ENCODE assay signal across 11 cellular contexts in genomic region chr19:58395220-58395978, GRCh38. TPM values are rescaled to one million over a fixed set of nuclear protein-coding genes. Genes with fewer than 3 reads are reported as not detected.
DNase-seq lines count a peak whose midpoint lies in the region; ATAC-seq and TF ChIP-seq lines count a peak whose summit lies in the region.
"Had no signal": no experiment of that assay in that cellular context is flagged by ENCODE, and none has a peak within 500 bp of the region (broad histone marks: within the 10 kb centered on the region; RNA-seq: fewer than 3 reads in every experiment).

Gene RNF225 (plus strand): TSS chr19:58395656. CDS start chr19:58396090, 434 bp downstream.

- no peak within 1 kb of the TSS for H3K27ac Mint-ChIP-seq in activated CD8-positive, alpha-beta T cell treated with anti-CD3 and anti-CD28 coated beads, Interleukin-2, amount 10 ng/mL, durations not matched to agents 7 days and 5 days

- TF ChIP-seq CTCF in vagina (IDR thresholded peaks at IDR 0.05) (no peak), ascending aorta (IDR thresholded peaks at IDR 0.05) (no peak)

- peak within 1 kb of the TSS; percentile 57 for H3K27ac ChIP-seq in vagina
- H3K27ac ChIP-seq in ascending aorta: no peak within 1 kb of the TSS

- H3K27me3 ChIP-seq in vagina (no peaks in the 10 kb centered on the region), ascending aorta (no peaks in the 10 kb centered on the region)

- peak; percentile 12 for ATAC-seq in activated CD8-positive, alpha-beta T cell treated with anti-CD3 and anti-CD28 coated beads, Interleukin-2, amount 10 ng/mL, durations not matched to agents 7 days and 5 days

- H3K36me3 ChIP-seq in vagina: peaks cover 3 to 43% of the 10 kb centered on the region in 2 donors
- peaks cover 27 to 46% of the 10 kb centered on the region in 2 donors for H3K36me3 ChIP-seq in ascending aorta

- no peaks in the 10 kb centered on the region for H3K9me3 ChIP-seq in vagina
- H3K9me3 ChIP-seq in ascending aorta: no peaks in the 10 kb centered on the region

- intact Hi-C loops in vagina (cut with DNase I): no loop called here
- intact Hi-C loops in ascending aorta (cut with DNase I): no loop called here

- POLR2A ChIA-PET in activated CD8-positive, alpha-beta T cell treated with anti-CD3 and anti-CD28 coated beads, Interleukin-2, amount 10 ng/mL, durations not matched to agents 7 days and 5 days (lab: Charles Lee): interaction anchor here (0.8 kb wide), 1 partner anchor 32 kb away, joined by 3 read pairs; no protein-coding TSS in a partner anchor

- CTCF ChIA-PET in activated CD8-positive, alpha-beta T cell treated with anti-CD3 and anti-CD28 coated beads, Interleukin-2, amount 10 ng/mL, durations not matched to agents 7 days and 5 days (lab: Charles Lee): no interaction called here

- H3K4me3 Mint-ChIP-seq in activated CD8-positive, alpha-beta T cell treated with anti-CD3 and anti-CD28 coated beads, Interleukin-2, amount 10 ng/mL, durations not matched to agents 7 days and 5 days: no peak within 1 kb of the TSS

- no peaks in the 10 kb centered on the region for H3K27me3 Mint-ChIP-seq in activated CD8-positive, alpha-beta T cell treated with anti-CD3 and anti-CD28 coated beads, Interleukin-2, amount 10 ng/mL, durations not matched to agents 7 days and 5 days (ENCODE audit: low read depth)

- H3K4me1 ChIP-seq in vagina: peaks cover 28% of the 10 kb centered on the region
- H3K4me1 ChIP-seq in ascending aorta: peaks cover 2 to 9% of the 10 kb centered on the region in 2 donors

- no peak for TF ChIP-seq POLR2A in vagina (IDR thresholded peaks at IDR 0.05)

- peaks cover 48% of the 10 kb centered on the region for H3K36me3 Mint-ChIP-seq in activated CD8-positive, alpha-beta T cell treated with anti-CD3 and anti-CD28 coated beads, Interleukin-2, amount 10 ng/mL, durations not matched to agents 7 days and 5 days (ENCODE audit: low read depth)

- H3K4me3 ChIP-seq in vagina (peak within 1 kb of the TSS; percentile 26 to 39), ascending aorta (no peak within 1 kb of the TSS)

- no peaks in the 10 kb centered on the region for H3K9me3 Mint-ChIP-seq in activated CD8-positive, alpha-beta T cell treated with anti-CD3 and anti-CD28 coated beads, Interleukin-2, amount 10 ng/mL, durations not matched to agents 7 days and 5 days (ENCODE audit: insufficient read depth)

- DNase-seq in stimulated activated CD4-positive, alpha-beta T cell treated with anti-CD3 and anti-CD28 coated beads, Interleukin-12 subunit alpha, Interleukin-12 subunit beta, amount 100 ng/mL, for 4 hours: peak; percentile 35
- no peak for DNase-seq in stimulated activated CD4-positive, alpha-beta T cell treated with anti-CD3 and anti-CD28 coated beads, Interleukin-4, amount 100 ng/mL, for 24 hours
- no peak for DNase-seq in activated CD8-positive, alpha-beta T cell treated with anti-CD3 and anti-CD28 coated beads, Interleukin-2, amount 10 ng/mL, durations not matched to agents 7 days and 5 days
- DNase-seq in iPS-NIHi7 (ENCODE audit: extremely low spot score) (peak; percentile 69), vagina (ENCODE audit: extremely low spot score in 2 of 2) (no peak), occipital lobe (lab: John Stamatoyannopoulos, UW) (no peak), NCI-H69 (lab: John Stamatoyannopoulos, UW) (no peak), ascending aorta (ENCODE audit: low spot score in 2 of 2) (no peak)
- DNase-seq: stimulated activated naive CD4-positive, alpha-beta T cell had no signal

- peaks cover 42% of the 10 kb centered on the region for H3K4me1 Mint-ChIP-seq in activated CD8-positive, alpha-beta T cell treated with anti-CD3 and anti-CD28 coated beads, Interleukin-2, amount 10 ng/mL, durations not matched to agents 7 days and 5 days (ENCODE audit: low read depth)

RNA-seq across cellular contexts. Expression of gene RNF225, which starts in this region (rescaled TPM):
- total RNA-seq in activated CD8-positive, alpha-beta T cell treated with anti-CD3 and anti-CD28 coated beads, Interleukin-2, amount 10 ng/mL, durations not matched to agents 7 days and 5 days: under 1 TPM; 0.84 to 0.99 TPM
- total RNA-seq in vagina (0.98 TPM), occipital lobe (not detected), ascending aorta (not detected)
- total RNA-seq: myocyte, SK-MEL-5 had no signal

Comparison
In these comparisons a context has a peak if more than half of its experiments do, and no peak if none do; other contexts are left out.
1. DNase-seq: peak in stimulated activated CD4-positive, alpha-beta T cell treated with anti-CD3 and anti-CD28 coated beads, Interleukin-12 subunit alpha, Interleukin-12 subunit beta, amount 100 ng/mL, for 4 hours (single experiment) and iPS-NIHi7 (single experiment); none in stimulated activated CD4-positive, alpha-beta T cell treated with anti-CD3 and anti-CD28 coated beads, Interleukin-4, amount 100 ng/mL, for 24 hours (single experiment), activated CD8-positive, alpha-beta T cell treated with anti-CD3 and anti-CD28 coated beads, Interleukin-2, amount 10 ng/mL, durations not matched to agents 7 days and 5 days (single experiment), vagina (0 of 2), occipital lobe (single experiment), NCI-H69 (single experiment) and ascending aorta (0 of 2).
2. Peak in ATAC-seq in activated CD8-positive, alpha-beta T cell treated with anti-CD3 and anti-CD28 coated beads, Interleukin-2, amount 10 ng/mL, durations not matched to agents 7 days and 5 days; RNA of the gene not detected or under 1 TPM.
3. H3K4me3 ChIP-seq: peak in vagina (2 of 2); none in ascending aorta (0 of 2).